Comparison of ENCODE assay signal across 8 cellular contexts in genomic region chr19:34120846-34121639, GRCh38. TPM values are rescaled to one million over a fixed set of nuclear protein-coding genes. Genes with fewer than 3 reads are reported as not detected.
DNase-seq lines count a peak whose midpoint lies in the region; ATAC-seq and TF ChIP-seq lines count a peak whose summit lies in the region.

No MANE protein-coding gene starts in this region.

- H3K27me3 Mint-ChIP-seq in CD4-positive, alpha-beta T cell = peaks cover 4% of the 10 kb centered on the region

- H3K9me3 Mint-ChIP-seq in CD4-positive, alpha-beta T cell = no peaks in the 10 kb centered on the region

- peak; percentile 80 for TF ChIP-seq CTCF in CD4-positive, alpha-beta T cell (IDR thresholded peaks at IDR 0.05)
- TF ChIP-seq CTCF in HL-60 (IDR thresholded peaks at IDR 0.05; ENCODE audit: insufficient read depth, low read length) (peak; percentile 70), brain microvascular endothelial cell (IDR thresholded peaks at IDR 0.05; ENCODE audit: low read depth, low read length, missing control alignments) (peak; percentile 95), lower lobe of right lung (IDR thresholded peaks at IDR 0.05) (peak; percentile 54), tibial artery (IDR thresholded peaks at IDR 0.05) (peak; percentile 20 to 47)

- no peak overlapping the region for H3K4me3 Mint-ChIP-seq in CD4-positive, alpha-beta T cell

- in situ Hi-C loops in brain microvascular endothelial cell (cut with HindIII; ENCODE audit: low pct_ligation_motif_present, low sequenced_read_pairs) = no loop called here

- intact Hi-C loops in CD4-positive, alpha-beta T cell (cut with DNase I, micrococcal nuclease) = loop anchor here (1.0 to 5.0 kb wide), 3 partner anchors 24 to 311 kb away; no protein-coding TSS in a partner anchor
- intact Hi-C loops in lower lobe of right lung (cut with DNase I) = no loop called here
- intact Hi-C loops in tibial artery (cut with DNase I; ENCODE audit: low total_unique reads) = no loop called here

- H3K27ac ChIP-seq in CD4-positive, alpha-beta T cell (ENCODE audit: low read depth, low read length) = no peak overlapping the region
- H3K27ac ChIP-seq in HL-60 (replicated peaks) (no peak overlapping the region), brain microvascular endothelial cell (no peak overlapping the region), lower lobe of right lung (no peak overlapping the region), tibial artery (no peak overlapping the region)

- no peaks in the 10 kb centered on the region for H3K36me3 Mint-ChIP-seq in CD4-positive, alpha-beta T cell (ENCODE audit: low read depth)

- H3K4me1 ChIP-seq in lower lobe of right lung = no peaks in the 10 kb centered on the region
- no peaks in the 10 kb centered on the region for H3K4me1 ChIP-seq in tibial artery

- peaks cover 21% of the 10 kb centered on the region for H3K4me1 Mint-ChIP-seq in CD4-positive, alpha-beta T cell (ENCODE audit: low read depth)

- H3K4me3 ChIP-seq in HL-60 (replicated peaks; ENCODE audit: insufficient read depth, low read length) (no peak overlapping the region), brain microvascular endothelial cell (ENCODE audit: low read depth, low read length) (no peak overlapping the region), lower lobe of right lung (no peak overlapping the region), tibial artery (no peak overlapping the region)

- POLR2A ChIA-PET in CD4-positive, alpha-beta T cell (lab: Charles Lee) = interaction anchor here (0.5 kb wide), 1 partner anchor 20 kb away, joined by 3 read pairs; no protein-coding TSS in a partner anchor

- H3K36me3 ChIP-seq in brain microvascular endothelial cell (replicated peaks) = no peaks in the 10 kb centered on the region
- no peaks in the 10 kb centered on the region for H3K36me3 ChIP-seq in lower lobe of right lung
- H3K36me3 ChIP-seq in tibial artery = no peaks in the 10 kb centered on the region

- CTCF ChIA-PET in CD4-positive, alpha-beta T cell (lab: Charles Lee) = interaction anchor here (0.7 to 2.2 kb wide), 3 partner anchors 10 to 24 kb away, joined by 3 to 10 read pairs (median 3); no protein-coding TSS in a partner anchor

- peak; percentile 23 to 51 (median 43) for DNase-seq in CD4-positive, alpha-beta T cell
- peak in 1 of 2 experiments; percentile 35 for DNase-seq in HL-60 (ENCODE audit: low read depth in 1 of 2, low spot score in 1 of 2)
- peak; percentile 36 for DNase-seq in T-helper 9 cell
- DNase-seq in brain microvascular endothelial cell = peak; percentile 61
- no peak for DNase-seq in lower lobe of right lung
- DNase-seq in tibial artery = no peak
- no peak for DNase-seq in mucosa of gallbladder (ENCODE audit: low spot score)
- DNase-seq in SW480 (ENCODE audit: low spot score) = no peak

- peak; percentile 73 for ATAC-seq in CD4-positive, alpha-beta T cell (ENCODE audit: poor library complexity)
- ATAC-seq in lower lobe of right lung = no peak

- no peaks in the 10 kb centered on the region for H3K9me3 ChIP-seq in CD4-positive, alpha-beta T cell (ENCODE audit: control insufficient read depth, low read length)
- H3K9me3 ChIP-seq in lower lobe of right lung (no peaks in the 10 kb centered on the region), tibial artery (no peaks in the 10 kb centered on the region)

- no peaks in the 10 kb centered on the region for H3K27me3 ChIP-seq in CD4-positive, alpha-beta T cell (ENCODE audit: control insufficient read depth, insufficient read depth, low read length)
- H3K27me3 ChIP-seq in HL-60 (ENCODE audit: insufficient read depth, poor library complexity, severe bottlenecking) (peaks cover 12% of the 10 kb centered on the region), brain microvascular endothelial cell (replicated peaks) (no peaks in the 10 kb centered on the region), lower lobe of right lung (ENCODE audit: low read depth) (peaks cover 4% of the 10 kb centered on the region), tibial artery (peaks cover 0 to 9% of the 10 kb centered on the region in 2 donors)

- H3K27ac Mint-ChIP-seq in CD4-positive, alpha-beta T cell = peak overlapping the region; percentile 4

RNA-seq across cellular contexts. Expression of gene LSM14A, which starts 51.3 kb away (rescaled TPM):
- 100 to 1,000 TPM; 210 to 217 TPM for total RNA-seq in CD4-positive, alpha-beta T cell
- total RNA-seq in lower lobe of right lung (109 TPM), mucosa of gallbladder (91.3 TPM)

Comparison
In these comparisons a context has a peak if more than half of its experiments do, and no peak if none do; other contexts are left out.
1. DNase-seq: peak in CD4-positive, alpha-beta T cell (10 of 10), T-helper 9 cell (single experiment) and brain microvascular endothelial cell (single experiment); none in lower lobe of right lung (single experiment), tibial artery (0 of 2), mucosa of gallbladder (single experiment) and SW480 (single experiment).
2. CTCF ChIP-seq: peak in every context shown above with its lines; median percentile 95 in brain microvascular endothelial cell; 80 in CD4-positive, alpha-beta T cell; 70 in HL-60; 54 in lower lobe of right lung; 34 in tibial artery.
3. intact Hi-C loops: an anchor here in CD4-positive, alpha-beta T cell (1.0 to 5.0 kb wide); none called in lower lobe of right lung and tibial artery.